In genomic region chr10:19702215-19702614, GRCh38 we compare ENCODE assay signal across 18 cellular contexts.
DNase-seq lines count a peak whose midpoint lies in the region; ATAC-seq and TF ChIP-seq lines count a peak whose summit lies in the region.
"Had no signal": no experiment of that assay in that cellular context is flagged by ENCODE, and none has a peak within 500 bp of the region (broad histone marks: within the 10 kb centered on the region; RNA-seq: fewer than 3 reads in every experiment).

No MANE protein-coding gene starts in this region.

- intact Hi-C loops in stomach (cut with DNase I; ENCODE audit: low total_unique reads), result no loop called here

- H3K4me3 ChIP-seq in astrocyte of the spinal cord (ENCODE audit: low read depth, low read length) (no peak overlapping the region), stomach (no peak overlapping the region)
- H3K4me3 ChIP-seq: HAP-1, uterus had no signal

- in situ Hi-C loops in astrocyte of the spinal cord (cut with HindIII; ENCODE audit: low sequenced_read_pairs), result no loop called here

- no peaks in the 10 kb centered on the region for H3K4me1 ChIP-seq in stomach
- H3K4me1 ChIP-seq: HAP-1, uterus had no signal

- TF ChIP-seq CTCF in astrocyte of the spinal cord (IDR thresholded peaks at IDR 0.05; ENCODE audit: low read depth, low read length) (no peak), stomach (IDR thresholded peaks at IDR 0.05) (no peak)

- ATAC-seq in HG02870 (IDR thresholded peaks at IDR 0.05; ENCODE audit: unreplicated experiment) (no peak), HG03045 (IDR thresholded peaks at IDR 0.05; ENCODE audit: unreplicated experiment) (no peak)
- ATAC-seq: activated naive CD4-positive, alpha-beta T cell treated with anti-CD3 and anti-CD28 coated beads, Interleukin-2, amount 50 U/mL, for 72 hours; Panc1 had no signal

- no peaks in the 10 kb centered on the region for H3K9me3 ChIP-seq in stomach
- H3K9me3 ChIP-seq: HAP-1, neutrophil, uterus had no signal

- TF ChIP-seq EP300 in stomach (IDR thresholded peaks at IDR 0.05), result no peak

- no peaks in the 10 kb centered on the region for H3K27me3 ChIP-seq in stomach
- H3K27me3 ChIP-seq: neutrophil, uterus had no signal

- TF ChIP-seq POLR2A in stomach (IDR thresholded peaks at IDR 0.05), result no peak

- peak; percentile 14 for DNase-seq in AG08395 (ENCODE audit: low spot score)
- DNase-seq in LHCN-M2 (ENCODE audit: low read depth), result peak; percentile 90
- DNase-seq in astrocyte of the spinal cord (ENCODE audit: low read depth, low spot score), result peak; percentile 69
- peak; percentile 37 for DNase-seq in glomerular visceral epithelial cell (ENCODE audit: extremely low spot score)
- no peak for DNase-seq in NCI-H1092 treated with DMSO at 0.1 percent for 48 hours (lab: John Stamatoyannopoulos, UW)
- DNase-seq in stomach, result no peak
- DNase-seq: activated CD4-positive, alpha-beta T cell treated with anti-CD3 and anti-CD28 coated beads for 4 hours; NCI-H2029 treated with DMSO at 0.1 percent for 48 hours; NCI-H69; stimulated activated naive CD4-positive, alpha-beta T cell treated with Interleukin-2 at 50 U/mL for 16 hours; uterus had no signal

- H3K27ac ChIP-seq in stomach, result no peak overlapping the region
- H3K27ac ChIP-seq: HL-60, neutrophil, uterus had no signal

- WGBS in stomach, 5 donors, result 79 to 89% (median 85%) methylated on average over 2 of the region's 2 CpGs

- no peaks in the 10 kb centered on the region for H3K36me3 ChIP-seq in stomach
- H3K36me3 ChIP-seq: HAP-1, neutrophil, uterus had no signal

Comparison
In these comparisons a context has a peak if more than half of its experiments do, and no peak if none do; other contexts are left out.
1. DNase-seq: peak in AG08395 (single experiment), LHCN-M2 (single experiment), astrocyte of the spinal cord (single experiment) and glomerular visceral epithelial cell (single experiment); none in NCI-H1092 treated with DMSO at 0.1 percent for 48 hours (single experiment) and stomach (single experiment).